In the genomic region with DNA sequence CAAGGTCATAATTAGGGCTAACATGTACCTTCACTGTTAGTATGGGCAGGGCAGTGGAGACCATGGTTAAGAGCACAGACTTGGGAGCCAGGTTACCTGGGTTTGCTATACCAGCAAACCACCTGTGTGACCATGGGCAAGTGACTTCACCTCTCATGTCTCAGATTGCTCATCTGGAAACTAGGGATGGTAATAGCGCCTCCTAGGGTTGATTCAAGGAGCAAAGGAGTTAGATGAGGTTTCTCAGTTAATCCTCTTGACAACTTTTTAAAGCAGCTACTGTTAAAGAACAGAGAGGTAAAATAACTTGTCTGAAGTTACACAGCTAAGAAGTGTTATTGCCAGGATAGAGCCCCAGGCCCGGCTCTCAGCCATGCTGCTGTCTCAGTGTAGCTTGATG, we compare ENCODE assay signal across 1 cellular context.
TF ChIP-seq lines count a peak whose summit lies in the region.

No MANE protein-coding gene starts in this region.

TF ChIP-seq in HCT116, 20 proteins besides CTCF, POLR2A, EP300 and RAD21:
- TF ChIP-seq, protein P1, sequence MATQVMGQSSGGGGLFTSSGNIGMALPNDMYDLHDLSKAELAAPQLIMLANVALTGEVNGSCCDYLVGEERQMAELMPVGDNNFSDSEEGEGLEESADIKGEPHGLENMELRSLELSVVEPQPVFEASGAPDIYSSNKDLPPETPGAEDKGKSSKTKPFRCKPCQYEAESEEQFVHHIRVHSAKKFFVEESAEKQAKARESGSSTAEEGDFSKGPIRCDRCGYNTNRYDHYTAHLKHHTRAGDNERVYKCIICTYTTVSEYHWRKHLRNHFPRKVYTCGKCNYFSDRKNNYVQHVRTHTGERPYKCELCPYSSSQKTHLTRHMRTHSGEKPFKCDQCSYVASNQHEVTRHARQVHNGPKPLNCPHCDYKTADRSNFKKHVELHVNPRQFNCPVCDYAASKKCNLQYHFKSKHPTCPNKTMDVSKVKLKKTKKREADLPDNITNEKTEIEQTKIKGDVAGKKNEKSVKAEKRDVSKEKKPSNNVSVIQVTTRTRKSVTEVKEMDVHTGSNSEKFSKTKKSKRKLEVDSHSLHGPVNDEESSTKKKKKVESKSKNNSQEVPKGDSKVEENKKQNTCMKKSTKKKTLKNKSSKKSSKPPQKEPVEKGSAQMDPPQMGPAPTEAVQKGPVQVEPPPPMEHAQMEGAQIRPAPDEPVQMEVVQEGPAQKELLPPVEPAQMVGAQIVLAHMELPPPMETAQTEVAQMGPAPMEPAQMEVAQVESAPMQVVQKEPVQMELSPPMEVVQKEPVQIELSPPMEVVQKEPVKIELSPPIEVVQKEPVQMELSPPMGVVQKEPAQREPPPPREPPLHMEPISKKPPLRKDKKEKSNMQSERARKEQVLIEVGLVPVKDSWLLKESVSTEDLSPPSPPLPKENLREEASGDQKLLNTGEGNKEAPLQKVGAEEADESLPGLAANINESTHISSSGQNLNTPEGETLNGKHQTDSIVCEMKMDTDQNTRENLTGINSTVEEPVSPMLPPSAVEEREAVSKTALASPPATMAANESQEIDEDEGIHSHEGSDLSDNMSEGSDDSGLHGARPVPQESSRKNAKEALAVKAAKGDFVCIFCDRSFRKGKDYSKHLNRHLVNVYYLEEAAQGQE (IDR thresholded peaks at IDR 0.05; ENCODE audit: low read depth): no peak
- TF ChIP-seq SIN3A (IDR thresholded peaks at IDR 0.05; ENCODE audit: low read depth) (no peak), FOSL1 (IDR thresholded peaks at IDR 0.05; ENCODE audit: low read depth) (no peak), CBX3 (IDR thresholded peaks at IDR 0.05; ENCODE audit: low read depth) (no peak), YY1 (IDR thresholded peaks at IDR 0.05; ENCODE audit: extremely low read depth, insufficient replicate concordance, low read depth, low read length) (no peak)
